Comparison of ENCODE assay signal across 8 cellular contexts in the genomic region with DNA sequence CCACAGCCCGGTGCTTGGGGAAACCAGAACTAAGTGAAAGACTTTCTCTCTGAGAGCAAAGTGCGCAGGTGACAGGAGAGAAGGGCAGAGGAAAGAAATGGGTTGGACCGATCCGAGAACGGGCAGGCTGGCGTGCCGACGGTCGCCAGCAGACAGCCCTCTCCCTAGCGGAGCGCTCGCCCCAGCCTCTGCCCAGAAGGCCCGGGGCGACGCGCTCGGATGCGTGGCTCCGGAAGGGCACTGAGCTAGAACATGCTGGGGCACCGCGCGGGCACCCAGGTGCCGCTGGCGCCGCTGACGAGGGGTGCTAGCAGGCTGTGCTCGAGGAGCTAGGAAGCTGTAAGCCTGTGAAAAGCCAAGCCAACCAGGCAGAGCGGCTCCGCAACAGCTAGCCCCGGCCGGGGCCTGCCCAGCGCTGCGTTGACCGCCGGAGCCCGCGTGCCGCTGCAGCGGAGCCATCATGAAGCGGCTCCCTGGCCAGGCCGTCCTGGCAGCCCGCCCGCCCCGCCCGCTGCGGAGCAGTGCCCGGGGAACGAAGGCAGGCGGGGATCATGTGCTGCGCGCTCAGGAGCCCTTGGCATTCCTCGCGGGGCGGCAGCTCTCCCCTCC. TPM values are rescaled to one million over a fixed set of nuclear protein-coding genes. Genes with fewer than 3 reads are reported as not detected.
A peak's percentile ranks its signal among the peaks of the same experiment; 100 is the strongest.
DNase-seq lines count a peak whose midpoint lies in the region; ATAC-seq, FAIRE-seq and TF ChIP-seq lines count a peak whose summit lies in the region.

No MANE protein-coding gene starts in this region.

- H3K4me3 Mint-ChIP-seq in activated naive CD8-positive, alpha-beta T cell treated with anti-CD3 and anti-CD28 coated beads for 36 hours: peak overlapping the region; percentile 70
- H3K4me3 Mint-ChIP-seq in glutamatergic neuron (ENCODE audit: unreplicated experiment): peak overlapping the region; percentile 86

- no peaks in the 10 kb centered on the region for H3K27me3 ChIP-seq in upper lobe of right lung

- peak; percentile 81 for ATAC-seq in GM18517 (IDR thresholded peaks at IDR 0.05; ENCODE audit: unreplicated experiment)
- peak; percentile 72 for ATAC-seq in HG03064 (IDR thresholded peaks at IDR 0.05; ENCODE audit: low read depth, unreplicated experiment)
- peak; percentile 95 for ATAC-seq in upper lobe of right lung

- no peaks in the 10 kb centered on the region for H3K9me3 Mint-ChIP-seq in activated naive CD8-positive, alpha-beta T cell treated with anti-CD3 and anti-CD28 coated beads for 36 hours
- H3K9me3 Mint-ChIP-seq in glutamatergic neuron (ENCODE audit: unreplicated experiment): peaks cover 2% of the 10 kb centered on the region

- H3K36me3 Mint-ChIP-seq in activated naive CD8-positive, alpha-beta T cell treated with anti-CD3 and anti-CD28 coated beads for 36 hours: no peaks in the 10 kb centered on the region
- H3K36me3 Mint-ChIP-seq in glutamatergic neuron (ENCODE audit: unreplicated experiment): no peaks in the 10 kb centered on the region

- intact Hi-C loops in upper lobe of right lung (cut with DNase I): no loop called here

- TF ChIP-seq CTCF in 22Rv1 (IDR thresholded peaks at IDR 0.05) (no peak), glutamatergic neuron (IDR thresholded peaks at IDR 0.05; ENCODE audit: partially characterized antibody, unreplicated experiment) (no peak), upper lobe of right lung (IDR thresholded peaks at IDR 0.05) (no peak)

- peak overlapping the region; percentile 49 for H3K27ac ChIP-seq in 22Rv1
- peak overlapping the region; percentile 88 for H3K27ac ChIP-seq in upper lobe of right lung

- no peaks in the 10 kb centered on the region for H3K36me3 ChIP-seq in upper lobe of right lung

- H3K27me3 Mint-ChIP-seq in activated naive CD8-positive, alpha-beta T cell treated with anti-CD3 and anti-CD28 coated beads for 36 hours: peaks cover 28% of the 10 kb centered on the region
- H3K27me3 Mint-ChIP-seq in glutamatergic neuron (ENCODE audit: unreplicated experiment): peaks cover 5% of the 10 kb centered on the region

- peaks cover 15% of the 10 kb centered on the region for H3K4me1 Mint-ChIP-seq in activated naive CD8-positive, alpha-beta T cell treated with anti-CD3 and anti-CD28 coated beads for 36 hours
- no peaks in the 10 kb centered on the region for H3K4me1 Mint-ChIP-seq in glutamatergic neuron (ENCODE audit: low read depth, unreplicated experiment)

- no peaks in the 10 kb centered on the region for H3K9me3 ChIP-seq in upper lobe of right lung

- H3K27ac Mint-ChIP-seq in activated naive CD8-positive, alpha-beta T cell treated with anti-CD3 and anti-CD28 coated beads for 36 hours: no peak overlapping the region
- no peak overlapping the region for H3K27ac Mint-ChIP-seq in glutamatergic neuron (ENCODE audit: unreplicated experiment)

- no peak for FAIRE-seq in RCC 7860 (lab: Jason Lieb, UNC)

- peaks cover 9% of the 10 kb centered on the region for H3K4me1 ChIP-seq in upper lobe of right lung

- peak overlapping the region; percentile 66 for H3K4me3 ChIP-seq in upper lobe of right lung

- DNase-seq in RCC 7860 (ENCODE audit: low spot score) (peak; percentile 17), glutamatergic neuron (peak; percentile 74), nucleus accumbens (lab: John Stamatoyannopoulos, UW) (peak in 51 of 56 donors; percentile 13 to 84 (median 56)), upper lobe of right lung (peak; percentile 90)
- peak; percentile 50 for DNase-seq in activated naive CD8-positive, alpha-beta T cell treated with anti-CD3 and anti-CD28 coated beads for 36 hours

RNA-seq across cellular contexts. Expression of a gene that starts 22.1 kb away (rescaled TPM):
- 10 to 100 TPM; 70.7 to 72.7 TPM for total RNA-seq in activated naive CD8-positive, alpha-beta T cell treated with anti-CD3 and anti-CD28 coated beads for 36 hours
- total RNA-seq in glutamatergic neuron (ENCODE audit: unreplicated experiment) (20.8 TPM), upper lobe of right lung (47.1 TPM)

Comparison
In these comparisons a context has a peak if more than half of its experiments do, and no peak if none do; other contexts are left out.
1. Peak in every context shown above with its lines: DNase-seq, ATAC-seq, H3K4me3 ChIP-seq and H3K27ac ChIP-seq.
2. DNase-seq: peak in every context shown above with its lines; median percentile 90 in upper lobe of right lung; 74 in glutamatergic neuron; 56 in nucleus accumbens; 50 in activated naive CD8-positive, alpha-beta T cell treated with anti-CD3 and anti-CD28 coated beads for 36 hours; 17 in RCC 7860.